In the genomic region with DNA sequence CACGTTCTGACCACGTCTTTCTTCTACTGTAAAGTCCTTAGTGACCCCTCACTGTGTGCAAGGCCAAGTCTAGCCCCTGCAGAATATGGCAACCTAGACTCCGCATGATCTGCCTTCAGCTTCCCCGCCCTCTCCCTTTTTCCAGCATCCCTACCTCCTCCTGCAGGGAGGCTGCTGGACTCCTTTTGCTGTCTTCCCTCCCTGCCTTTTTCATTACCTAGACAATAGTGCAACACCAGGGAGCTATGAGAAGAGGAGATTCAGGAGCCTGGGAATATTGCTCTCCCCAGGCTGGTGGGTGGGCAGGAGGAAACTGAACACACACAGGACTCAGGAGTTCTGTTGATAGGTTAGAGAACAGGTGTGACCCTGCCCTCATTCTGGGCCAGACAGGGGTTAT, we compare ENCODE assay signal across 32 cellular contexts.
"Had no signal": no experiment of that assay in that cellular context is flagged by ENCODE, and none has a peak within 500 bp of the region (broad histone marks: within the 10 kb centered on the region; RNA-seq: fewer than 3 reads in every experiment).

No MANE protein-coding gene starts in this region.

- H3K4me1 ChIP-seq: colonic mucosa, esophagus muscularis mucosa, foreskin keratinocyte, parathyroid adenoma, spleen, suprapubic skin, tibial artery, upper lobe of right lung had no signal

- H3K36me3 Mint-ChIP-seq: activated naive CD4-positive, alpha-beta T cell treated with anti-CD3 and anti-CD28 coated beads, Interleukin-2, amount 10 ng/mL, durations not matched to agents 7 days and 5 days; mesothelial cell of epicardium; naive thymus-derived CD4-positive, alpha-beta T cell had no signal

- H3K27ac ChIP-seq: colonic mucosa, dorsolateral prefrontal cortex, esophagus muscularis mucosa, foreskin keratinocyte, heart right ventricle, parathyroid adenoma, psoas muscle, spleen, suprapubic skin, tibial artery, upper lobe of right lung, WERI-Rb-1 had no signal

- H3K36me3 ChIP-seq: colonic mucosa, esophagus muscularis mucosa, heart right ventricle, spleen, suprapubic skin, tibial artery, upper lobe of right lung, WERI-Rb-1 had no signal

- H3K4me3 Mint-ChIP-seq: activated CD4-positive, alpha-beta memory T cell treated with anti-CD3 and anti-CD28 coated beads, Interleukin-2, amount 10 ng/mL, durations not matched to agents 7 days and 5 days; activated CD4-positive, alpha-beta T cell treated with anti-CD3 and anti-CD28 coated beads, Interleukin-2, amount 10 ng/mL, durations not matched to agents 7 days and 5 days; activated naive CD4-positive, alpha-beta T cell treated with anti-CD3 and anti-CD28 coated beads, Interleukin-2, amount 10 ng/mL, durations not matched to agents 7 days and 5 days; activated T-cell treated with anti-CD3 and anti-CD28 coated beads, Interleukin-2, amount 50 U/mL, for 24 hours; effector memory CD8-positive, alpha-beta T cell; mesothelial cell of epicardium; naive thymus-derived CD4-positive, alpha-beta T cell; neural crest cell had no signal

- ATAC-seq: body of pancreas; effector memory CD8-positive, alpha-beta T cell; foreskin keratinocyte; heart right ventricle; left colon; naive thymus-derived CD4-positive, alpha-beta T cell; psoas muscle; upper lobe of right lung had no signal

- H3K4me3 ChIP-seq: body of pancreas, colonic mucosa, dorsolateral prefrontal cortex, esophagus muscularis mucosa, heart right ventricle, psoas muscle, spleen, suprapubic skin, tibial artery, upper lobe of right lung had no signal

- H3K27me3 ChIP-seq: body of pancreas, colonic mucosa, dorsolateral prefrontal cortex, esophagus muscularis mucosa, foreskin keratinocyte, heart right ventricle, spleen, suprapubic skin, tibial artery, upper lobe of right lung had no signal

- H3K9me3 Mint-ChIP-seq: activated CD4-positive, alpha-beta memory T cell treated with anti-CD3 and anti-CD28 coated beads, Interleukin-2, amount 10 ng/mL, durations not matched to agents 7 days and 5 days; activated CD4-positive, alpha-beta T cell treated with anti-CD3 and anti-CD28 coated beads, Interleukin-2, amount 10 ng/mL, durations not matched to agents 7 days and 5 days; activated naive CD4-positive, alpha-beta T cell treated with anti-CD3 and anti-CD28 coated beads, Interleukin-2, amount 10 ng/mL, durations not matched to agents 7 days and 5 days; activated T-cell treated with anti-CD3 and anti-CD28 coated beads, Interleukin-2, amount 50 U/mL, for 24 hours; effector memory CD8-positive, alpha-beta T cell; mesothelial cell of epicardium; naive thymus-derived CD4-positive, alpha-beta T cell; neural crest cell had no signal

- H3K9me3 ChIP-seq: body of pancreas, colonic mucosa, esophagus muscularis mucosa, heart right ventricle, psoas muscle, spleen, suprapubic skin, tibial artery, upper lobe of right lung had no signal

- H3K27me3 Mint-ChIP-seq: activated T-cell treated with anti-CD3 and anti-CD28 coated beads, Interleukin-2, amount 50 U/mL, for 24 hours had no signal

- H3K27ac Mint-ChIP-seq: activated CD4-positive, alpha-beta memory T cell treated with anti-CD3 and anti-CD28 coated beads, Interleukin-2, amount 10 ng/mL, durations not matched to agents 7 days and 5 days; activated CD4-positive, alpha-beta T cell treated with anti-CD3 and anti-CD28 coated beads, Interleukin-2, amount 10 ng/mL, durations not matched to agents 7 days and 5 days; activated naive CD4-positive, alpha-beta T cell treated with anti-CD3 and anti-CD28 coated beads, Interleukin-2, amount 10 ng/mL, durations not matched to agents 7 days and 5 days; activated T-cell treated with anti-CD3 and anti-CD28 coated beads, Interleukin-2, amount 50 U/mL, for 24 hours; effector memory CD8-positive, alpha-beta T cell; mesothelial cell of epicardium had no signal

- DNase-seq: activated CD4-positive, alpha-beta memory T cell treated with anti-CD3 and anti-CD28 coated beads, Interleukin-2, amount 10 ng/mL, durations not matched to agents 7 days and 5 days; activated CD4-positive, alpha-beta T cell treated with anti-CD3 and anti-CD28 coated beads, Interleukin-2, amount 10 ng/mL, durations not matched to agents 7 days and 5 days; activated CD4-positive, CD25-positive, alpha-beta regulatory T cell treated with anti-CD3 and anti-CD28 coated beads, Interleukin-2, amount 50 U/mL, for 72 hours; activated CD8-positive, alpha-beta memory T cell treated with anti-CD3 and anti-CD28 coated beads, Interleukin-2, amount 50 U/mL, for 48 hours; activated gamma-delta T cell; activated naive CD4-positive, alpha-beta T cell treated with anti-CD3 and anti-CD28 coated beads, Interleukin-2, amount 10 ng/mL, durations not matched to agents 7 days and 5 days; activated T-cell treated with anti-CD3 and anti-CD28 coated beads, Interleukin-2, amount 50 U/mL, for 24 hours; aorta; body of pancreas; cerebellar nuclear complex; colonic mucosa; dorsolateral prefrontal cortex; effector memory CD8-positive, alpha-beta T cell; foreskin keratinocyte; heart right ventricle; kidney; left colon; mammary epithelial cell; naive thymus-derived CD4-positive, alpha-beta T cell; occipital lobe; psoas muscle; spleen; stimulated activated naive CD4-positive, alpha-beta T cell; T-helper 9 cell; tibial artery; upper lobe of right lung; WERI-Rb-1 had no signal

- H3K4me1 Mint-ChIP-seq: activated CD4-positive, alpha-beta memory T cell treated with anti-CD3 and anti-CD28 coated beads, Interleukin-2, amount 10 ng/mL, durations not matched to agents 7 days and 5 days; activated CD4-positive, alpha-beta T cell treated with anti-CD3 and anti-CD28 coated beads, Interleukin-2, amount 10 ng/mL, durations not matched to agents 7 days and 5 days; naive thymus-derived CD4-positive, alpha-beta T cell had no signal
